In the genomic region with DNA sequence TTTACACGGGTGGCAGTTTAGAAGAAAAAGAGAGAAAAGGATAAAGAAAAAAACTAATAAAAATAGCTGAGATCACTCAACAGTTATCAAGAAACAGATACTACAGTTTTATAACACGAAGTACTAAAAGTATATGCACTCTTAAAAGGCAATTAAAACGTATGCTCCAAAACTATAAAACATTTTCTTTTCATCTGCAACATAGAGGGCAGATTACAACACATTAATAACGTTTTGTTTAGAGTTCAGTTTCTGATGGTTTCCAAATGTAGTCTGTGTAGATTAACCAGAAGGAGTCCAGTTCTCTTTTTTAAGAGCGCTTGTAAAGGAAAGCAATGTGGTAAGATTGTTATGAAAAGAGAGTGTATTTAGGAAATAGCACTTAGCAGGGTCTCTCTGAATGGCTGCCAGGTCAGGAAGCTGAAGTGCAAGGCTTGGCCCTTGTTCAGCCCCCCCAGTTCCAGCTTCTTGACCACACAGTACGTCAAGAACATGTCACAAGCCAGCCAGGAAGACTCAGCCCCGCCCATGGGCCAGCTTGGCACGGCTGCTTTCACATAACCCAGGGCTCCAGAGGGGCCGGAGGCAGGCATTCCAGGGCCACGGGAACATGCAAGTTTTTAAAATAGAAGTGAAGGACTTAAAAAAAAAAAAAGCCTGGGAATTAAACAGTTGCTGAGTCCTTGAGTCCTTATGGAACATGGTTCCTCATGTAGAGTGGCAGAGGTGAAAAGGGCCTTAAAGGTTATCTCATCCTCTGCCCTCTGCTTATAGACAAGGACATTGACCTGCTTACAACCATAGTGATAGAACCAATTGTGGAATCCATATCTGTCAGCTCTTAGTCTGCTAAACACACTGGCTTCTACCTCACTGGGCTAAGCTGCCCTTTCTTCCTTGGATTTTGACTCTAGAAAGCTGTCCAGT, we compare ENCODE assay signal across 8 cellular contexts.
A peak's percentile ranks its signal among the peaks of the same experiment; 100 is the strongest.
DNase-seq lines count a peak whose midpoint lies in the region; ATAC-seq and TF ChIP-seq lines count a peak whose summit lies in the region.

No MANE protein-coding gene starts in this region.

- intact Hi-C loops in gastrocnemius medialis (cut with DNase I; ENCODE audit: low total_unique reads): no loop called here

- H3K9me3 ChIP-seq in cardiac muscle cell (ENCODE audit: low read depth) (no peaks in the 10 kb centered on the region), gastrocnemius medialis (no peaks in the 10 kb centered on the region)

- no peak overlapping the region for H3K4me3 ChIP-seq in cardiac muscle cell
- H3K4me3 ChIP-seq in gastrocnemius medialis: no peak overlapping the region

- TF ChIP-seq POLR2A in gastrocnemius medialis (IDR thresholded peaks at IDR 0.05): no peak

- CTCF ChIA-PET in T-cell (lab: Charles Lee): interaction anchor here in 1 of 2 donors (0.7 kb wide), 1 partner anchor 107 kb away, joined by 4 read pairs; no protein-coding TSS in a partner anchor

- H3K27me3 ChIP-seq in cardiac muscle cell: no peaks in the 10 kb centered on the region
- no peaks in the 10 kb centered on the region for H3K27me3 ChIP-seq in gastrocnemius medialis

- H3K9me3 Mint-ChIP-seq in T-cell: no peaks in the 10 kb centered on the region

- POLR2A ChIA-PET in T-cell (lab: Charles Lee): interaction anchor here in 1 of 2 donors (0.7 kb wide), 1 partner anchor 898 kb away, joined by 5 read pairs; no protein-coding TSS in a partner anchor

- H3K27ac Mint-ChIP-seq in T-cell: no peak overlapping the region

- TF ChIP-seq CTCF in cardiac muscle cell (IDR thresholded peaks at IDR 0.05; ENCODE audit: low read depth, low read length) (no peak), gastrocnemius medialis (IDR thresholded peaks at IDR 0.05 in 4 of 5, conservative IDR thresholded peaks at IDR 0.05 in 1 of 5) (no peak)

- DNase-seq in EH (ENCODE audit: low read depth) (peak; percentile 99), T-cell (peak in 22 of 34 experiments; percentile 0 to 68 (median 18)), cardiac muscle cell (ENCODE audit: low read depth in 1 of 2, low spot score in 1 of 2) (peak; percentile 90 to 100), gastrocnemius medialis (peak; percentile 58 to 76), NCI-H1417 (lab: John Stamatoyannopoulos, UW) (no peak), ecto neural progenitor cell (ENCODE audit: low spot score) (no peak)

- H3K36me3 ChIP-seq in cardiac muscle cell (no peaks in the 10 kb centered on the region), gastrocnemius medialis (no peaks in the 10 kb centered on the region)

- peak overlapping the region; percentile 91 for H3K27ac ChIP-seq in cardiac muscle cell
- peak overlapping the region; percentile 45 to 63 (median 56) for H3K27ac ChIP-seq in gastrocnemius medialis

- no peak for ATAC-seq in T-cell (replicated peaks in 1 of 4)
- ATAC-seq in gastrocnemius medialis: peak; percentile 75 to 77
- no peak for ATAC-seq in GM19395 (IDR thresholded peaks at IDR 0.05; ENCODE audit: unreplicated experiment)
- no peak for ATAC-seq in GM21786 (IDR thresholded peaks at IDR 0.05; ENCODE audit: unreplicated experiment)

- H3K4me3 Mint-ChIP-seq in T-cell: no peak overlapping the region

- H3K4me1 ChIP-seq in cardiac muscle cell (ENCODE audit: low read depth) (peaks cover 70% of the 10 kb centered on the region), gastrocnemius medialis (peaks cover 28 to 46% of the 10 kb centered on the region in 2 donors)

- H3K27me3 Mint-ChIP-seq in T-cell: no peaks in the 10 kb centered on the region

- peaks cover 6% of the 10 kb centered on the region for H3K36me3 Mint-ChIP-seq in T-cell

- peaks cover 0 to 8% (median 5%) of the 10 kb centered on the region in 3 donors for H3K4me1 Mint-ChIP-seq in T-cell

- in situ Hi-C loops in gastrocnemius medialis (cut with MboI; ENCODE audit: low sequenced_read_pairs in 4 of 4): no loop called here

Comparison
In these comparisons a context has a peak if more than half of its experiments do, and no peak if none do; other contexts are left out.
1. DNase-seq: peak in EH (single experiment), T-cell (22 of 34), cardiac muscle cell (2 of 2) and gastrocnemius medialis (2 of 2); none in NCI-H1417 (0 of 3) and ecto neural progenitor cell (single experiment).
2. ATAC-seq: peak in gastrocnemius medialis (2 of 2); none in T-cell (0 of 4), GM19395 (single experiment) and GM21786 (single experiment).